In genomic region chr6:37868447-37868825, GRCh38 we compare ENCODE assay signal across 9 cellular contexts. TPM values are rescaled to one million over a fixed set of nuclear protein-coding genes. Genes with fewer than 3 reads are reported as not detected.
DNase-seq lines count a peak whose midpoint lies in the region; ATAC-seq and TF ChIP-seq lines count a peak whose summit lies in the region.
"Had no signal": no experiment of that assay in that cellular context is flagged by ENCODE, and none has a peak within 500 bp of the region (broad histone marks: within the 10 kb centered on the region; RNA-seq: fewer than 3 reads in every experiment).

No MANE protein-coding gene starts in this region.

- peaks cover 40% of the 10 kb centered on the region for H3K4me1 ChIP-seq in RWPE2 (ENCODE audit: insufficient read depth, poor library complexity, severe bottlenecking)
- peaks cover 0 to 40% (median 27%) of the 10 kb centered on the region in 4 donors for H3K4me1 ChIP-seq in sigmoid colon

- no peak for TF ChIP-seq EP300 in sigmoid colon (IDR thresholded peaks at IDR 0.05)

- intact Hi-C loops in activated CD4-positive, alpha-beta T cell treated with anti-CD3 and anti-CD28 coated beads for 36 hours (cut with DNase I, micrococcal nuclease) = loop anchor here in 1 of 2 experiments (1.0 to 10.0 kb wide), 3 partner anchors 10 to 354 kb away; partner anchors contain the start of gene ZFAND3
- intact Hi-C loops in sigmoid colon (cut with DNase I) = no loop called here

- H3K9me3 ChIP-seq in RWPE2 (ENCODE audit: severe bottlenecking) = no peaks in the 10 kb centered on the region
- no peaks in the 10 kb centered on the region for H3K9me3 ChIP-seq in sigmoid colon

- peak; percentile 66 for ATAC-seq in activated CD4-positive, alpha-beta T cell treated with anti-CD3 and anti-CD28 coated beads for 36 hours
- ATAC-seq in RWPE2 (ENCODE audit: low read depth) (peak; percentile 82), esophagus mucosa (peak; percentile 62)

- H3K27ac ChIP-seq in RWPE2 (ENCODE audit: poor library complexity, severe bottlenecking) (peak overlapping the region; percentile 46), sigmoid colon (no peak overlapping the region)

- H3K4me3 ChIP-seq in RWPE2 (ENCODE audit: severe bottlenecking) (no peak overlapping the region), sigmoid colon (no peak overlapping the region)

- peaks cover 65% of the 10 kb centered on the region for H3K4me1 Mint-ChIP-seq in activated CD4-positive, alpha-beta T cell treated with anti-CD3 and anti-CD28 coated beads for 36 hours

- peak; percentile 32 for DNase-seq in activated CD4-positive, alpha-beta T cell treated with anti-CD3 and anti-CD28 coated beads for 36 hours
- DNase-seq in activated CD4-positive, alpha-beta T cell treated with anti-CD3 and anti-CD28 coated beads for 4 hours = no peak
- DNase-seq in RWPE2 (ENCODE audit: low spot score) (no peak), renal cortical epithelial cell (ENCODE audit: low read depth) (peak; percentile 84), NCI-H82 (lab: John Stamatoyannopoulos, UW) (no peak), sigmoid colon (no peak)
- DNase-seq in activated CD4-positive, CD25-positive, alpha-beta regulatory T cell treated with anti-CD3 and anti-CD28 coated beads, Interleukin-2, amount 50 U/mL, for 72 hours = no peak
- DNase-seq: NCI-H2029 treated with DMSO at 0.1 percent for 48 hours had no signal

- TF ChIP-seq CTCF in RWPE2 (IDR thresholded peaks at IDR 0.05; ENCODE audit: poor library complexity, severe bottlenecking) (no peak), sigmoid colon (IDR thresholded peaks at IDR 0.05) (no peak)

- TF ChIP-seq POLR2A in sigmoid colon (IDR thresholded peaks at IDR 0.05) = no peak

- H3K36me3 ChIP-seq in RWPE2 (ENCODE audit: low read depth) = no peaks in the 10 kb centered on the region
- H3K36me3 ChIP-seq in sigmoid colon = no peaks in the 10 kb centered on the region

- CTCF ChIA-PET in activated CD4-positive, alpha-beta T cell treated with anti-CD3 and anti-CD28 coated beads for 36 hours (lab: Charles Lee) = interaction anchor here (2.2 kb wide), 1 partner anchor 10 kb away, joined by 11 read pairs; no protein-coding TSS in a partner anchor

- no peaks in the 10 kb centered on the region for H3K27me3 Mint-ChIP-seq in activated CD4-positive, alpha-beta T cell treated with anti-CD3 and anti-CD28 coated beads for 36 hours

- peaks cover 5% of the 10 kb centered on the region for H3K9me3 Mint-ChIP-seq in activated CD4-positive, alpha-beta T cell treated with anti-CD3 and anti-CD28 coated beads for 36 hours (ENCODE audit: low read depth)

- H3K4me3 Mint-ChIP-seq in activated CD4-positive, alpha-beta T cell treated with anti-CD3 and anti-CD28 coated beads for 36 hours = no peak overlapping the region

- POLR2A ChIA-PET in activated CD4-positive, alpha-beta T cell treated with anti-CD3 and anti-CD28 coated beads for 36 hours (lab: Charles Lee) = no interaction called here

- peak overlapping the region; percentile 64 for H3K27ac Mint-ChIP-seq in activated CD4-positive, alpha-beta T cell treated with anti-CD3 and anti-CD28 coated beads for 36 hours

- 70 to 72% methylated on average over 4 of the region's 4 CpGs for WGBS in sigmoid colon, 2 donors

- H3K36me3 Mint-ChIP-seq in activated CD4-positive, alpha-beta T cell treated with anti-CD3 and anti-CD28 coated beads for 36 hours (ENCODE audit: low read depth) = peaks cover 26% of the 10 kb centered on the region

- H3K27me3 ChIP-seq in RWPE2 (ENCODE audit: insufficient read depth, poor library complexity, severe bottlenecking) (no peaks in the 10 kb centered on the region), sigmoid colon (no peaks in the 10 kb centered on the region)

RNA-seq across cellular contexts. Expression of gene ZFAND3, which starts 48.9 kb away (rescaled TPM):
- total RNA-seq in activated CD4-positive, alpha-beta T cell treated with anti-CD3 and anti-CD28 coated beads for 36 hours = 10 to 100 TPM; 34.5 to 47.8 TPM
- total RNA-seq in esophagus mucosa (42.6 TPM), renal cortical epithelial cell (16.0 and 62.2 TPM in 2 replicates), sigmoid colon (10 to 100 TPM; 34.4 to 54.8 (median 40.2) TPM)
- polyA plus RNA-seq in sigmoid colon = 10 to 100 TPM; 32.4 to 44.5 (median 38.6) TPM

Comparison
In these comparisons a context has a peak if more than half of its experiments do, and no peak if none do; other contexts are left out.
1. DNase-seq: peak in activated CD4-positive, alpha-beta T cell treated with anti-CD3 and anti-CD28 coated beads for 36 hours (single experiment) and renal cortical epithelial cell (single experiment); none in activated CD4-positive, alpha-beta T cell treated with anti-CD3 and anti-CD28 coated beads for 4 hours (0 of 2), RWPE2 (single experiment), NCI-H82 (single experiment), sigmoid colon (single experiment) and activated CD4-positive, CD25-positive, alpha-beta regulatory T cell treated with anti-CD3 and anti-CD28 coated beads, Interleukin-2, amount 50 U/mL, for 72 hours (single experiment).
2. Peak in every context shown above with its lines, with median percentiles within 50 percentile points of each other: ATAC-seq.